Comparison of ENCODE assay signal across 1 cellular context in genomic region chr5:169719360-169720314, GRCh38.
TF ChIP-seq lines count a peak whose summit lies in the region.

No MANE protein-coding gene starts in this region.

TF ChIP-seq in GM12878, 131 proteins besides CTCF, POLR2A, EP300 and RAD21 (continued from another document):
- TF ChIP-seq, protein P1, sequence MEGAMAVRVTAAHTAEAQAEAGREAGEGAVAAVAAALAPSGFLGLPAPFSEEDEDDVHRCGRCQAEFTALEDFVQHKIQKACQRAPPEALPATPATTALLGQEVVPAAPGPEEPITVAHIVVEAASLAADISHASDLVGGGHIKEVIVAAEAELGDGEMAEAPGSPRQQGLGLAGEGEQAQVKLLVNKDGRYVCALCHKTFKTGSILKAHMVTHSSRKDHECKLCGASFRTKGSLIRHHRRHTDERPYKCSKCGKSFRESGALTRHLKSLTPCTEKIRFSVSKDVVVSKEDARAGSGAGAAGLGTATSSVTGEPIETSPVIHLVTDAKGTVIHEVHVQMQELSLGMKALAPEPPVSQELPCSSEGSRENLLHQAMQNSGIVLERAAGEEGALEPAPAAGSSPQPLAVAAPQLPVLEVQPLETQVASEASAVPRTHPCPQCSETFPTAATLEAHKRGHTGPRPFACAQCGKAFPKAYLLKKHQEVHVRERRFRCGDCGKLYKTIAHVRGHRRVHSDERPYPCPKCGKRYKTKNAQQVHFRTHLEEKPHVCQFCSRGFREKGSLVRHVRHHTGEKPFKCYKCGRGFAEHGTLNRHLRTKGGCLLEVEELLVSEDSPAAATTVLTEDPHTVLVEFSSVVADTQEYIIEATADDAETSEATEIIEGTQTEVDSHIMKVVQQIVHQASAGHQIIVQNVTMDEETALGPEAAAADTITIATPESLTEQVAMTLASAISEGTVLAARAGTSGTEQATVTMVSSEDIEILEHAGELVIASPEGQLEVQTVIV (IDR thresholded peaks at IDR 0.05; ENCODE audit: borderline replicate concordance, partially characterized antibody): no peak
- no peak for TF ChIP-seq RBBP5 (conservative IDR thresholded peaks at IDR 0.05)
- 0 out of 3 replicates have a peak, but pooled peaks have one; percentile 23 for TF ChIP-seq POU2F2 (IDR thresholded peaks at IDR 0.05; ENCODE audit: borderline replicate concordance, low read depth, low read length)
- TF ChIP-seq, protein P2, sequence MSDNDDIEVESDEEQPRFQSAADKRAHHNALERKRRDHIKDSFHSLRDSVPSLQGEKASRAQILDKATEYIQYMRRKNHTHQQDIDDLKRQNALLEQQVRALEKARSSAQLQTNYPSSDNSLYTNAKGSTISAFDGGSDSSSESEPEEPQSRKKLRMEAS (IDR thresholded peaks at IDR 0.05; ENCODE audit: low read depth, low read length): no peak
- TF ChIP-seq SMC3 (IDR thresholded peaks at IDR 0.05; ENCODE audit: borderline replicate concordance, low read length): no peak; the same call in 1 of the 2 replicates
- TF ChIP-seq ZNF24 (IDR thresholded peaks at IDR 0.05): peak; percentile 90
- TF ChIP-seq YY1 (IDR thresholded peaks at IDR 0.05; ENCODE audit: low read depth, low read length): no peak
- TF ChIP-seq GABPA (IDR thresholded peaks at IDR 0.05; ENCODE audit: low read depth): no peak
- TF ChIP-seq PAX5 (IDR thresholded peaks at IDR 0.05; ENCODE audit: borderline replicate concordance, low read depth, low read length): peak; percentile 71; the same call in 1 of the 2 replicates
- no peak for TF ChIP-seq EGR1 (IDR thresholded peaks at IDR 0.05; ENCODE audit: borderline replicate concordance in 1 of 2, low read depth in 2 of 2, low read length in 2 of 2)
- no peak for TF ChIP-seq RB1 (IDR thresholded peaks at IDR 0.05; ENCODE audit: borderline replicate concordance)
- no peak for TF ChIP-seq PAX8 (IDR thresholded peaks at IDR 0.05)
- 0 out of 4 replicates have a peak, but pooled peaks of 1 of the 2 experiments have one; percentile 68 for TF ChIP-seq CEBPB (IDR thresholded peaks at IDR 0.05; ENCODE audit: borderline replicate concordance in 1 of 2, low read depth in 2 of 2, low read length in 2 of 2)
- no peak for TF ChIP-seq NFXL1 (IDR thresholded peaks at IDR 0.05; ENCODE audit: borderline replicate concordance)
- TF ChIP-seq SMARCA5 (IDR thresholded peaks at IDR 0.05): peak; percentile 37; the same call in 1 of the 2 replicates
